15 cellular contexts compared by ENCODE assay signal in the genomic region with DNA sequence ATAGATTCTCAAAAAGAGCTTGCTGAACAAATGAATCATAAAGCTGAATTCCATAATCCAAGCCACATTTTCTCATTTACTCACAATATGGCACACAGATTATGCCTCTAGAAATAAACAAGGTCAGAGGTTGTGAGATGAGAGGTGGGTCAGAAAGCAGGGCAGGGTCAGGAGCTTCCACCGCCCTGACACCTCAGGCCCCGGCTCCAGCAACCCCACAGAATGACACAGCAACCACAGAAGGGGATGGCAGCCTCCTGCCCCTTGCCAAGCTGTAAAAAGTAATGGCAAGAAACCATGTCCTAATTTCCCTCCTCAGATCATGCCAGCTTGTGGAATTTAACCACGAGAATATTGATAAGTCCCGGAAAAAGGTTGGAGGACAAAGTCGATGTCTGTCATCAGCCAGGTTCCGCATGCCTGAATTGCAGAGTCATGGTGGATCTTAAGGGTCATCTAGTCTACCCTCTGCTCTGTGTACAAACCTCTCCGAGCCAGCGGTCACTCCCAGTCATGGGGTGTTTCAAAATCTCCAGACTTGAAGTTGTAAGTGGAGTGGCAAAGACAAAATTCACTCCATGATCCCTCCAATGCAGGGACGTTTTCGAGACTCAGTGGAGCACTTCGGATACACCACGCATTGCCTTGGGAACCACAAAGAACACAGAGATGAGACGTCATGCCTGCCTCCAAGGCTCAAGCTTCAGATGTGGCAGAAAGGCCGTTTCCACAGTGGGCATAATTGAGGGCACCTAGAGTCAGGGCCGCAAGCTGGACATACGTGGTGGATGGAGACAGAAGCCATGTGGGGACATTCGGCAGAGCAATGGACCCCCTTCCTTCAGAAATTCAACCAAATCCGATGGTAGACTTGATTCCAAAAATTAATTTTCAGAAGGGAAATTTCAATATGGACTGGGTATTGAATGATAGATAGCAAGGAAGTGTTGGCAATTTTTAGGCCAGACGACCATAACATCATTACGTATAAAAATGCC.
A peak's percentile ranks its signal among the peaks of the same experiment; 100 is the strongest.
DNase-seq lines count a peak whose midpoint lies in the region; ATAC-seq and TF ChIP-seq lines count a peak whose summit lies in the region.
"Had no signal": no experiment of that assay in that cellular context is flagged by ENCODE, and none has a peak within 500 bp of the region (broad histone marks: within the 10 kb centered on the region; RNA-seq: fewer than 3 reads in every experiment).

No MANE protein-coding gene starts in this region.

- DNase-seq in ACHN: peak; percentile 73
- peak; percentile 73 for DNase-seq in HK-2 (ENCODE audit: unreplicated experiment)
- peak; percentile 83 for DNase-seq in mucosa of gallbladder (ENCODE audit: low spot score)
- no peak for DNase-seq in A172 (ENCODE audit: low spot score)
- DNase-seq in NCI-H187 (lab: John Stamatoyannopoulos, UW): no peak
- DNase-seq in endothelial cell (ENCODE audit: low spot score): no peak
- DNase-seq in foreskin melanocyte: no peak
- DNase-seq: activated CD4-positive, alpha-beta T cell treated with anti-CD3 and anti-CD28 coated beads for 1 hour; activated T-cell treated with anti-CD3 and anti-CD28 coated beads, Interleukin-2, amount 50 U/mL, for 72 hours; hypothalamus; NCI-H187 treated with DMSO at 0.1 percent for 48 hours; NCI-H748 treated with DMSO at 0.1 percent for 48 hours; ovary had no signal

- no peak for ATAC-seq in activated T-helper 17 cell treated with anti-CD3 and anti-CD28 coated beads, Interleukin-2, amount 50 U/mL, for 72 hours (replicated peaks)
- ATAC-seq: activated T-cell treated with anti-CD3 and anti-CD28 coated beads, Interleukin-2, amount 50 U/mL, for 72 hours had no signal

- H3K27me3 Mint-ChIP-seq in activated T-helper 17 cell treated with anti-CD3 and anti-CD28 coated beads, Interleukin-2, amount 50 U/mL, for 72 hours: no peaks in the 10 kb centered on the region
- H3K27me3 Mint-ChIP-seq in endothelial cell (ENCODE audit: unreplicated experiment): peaks cover 3% of the 10 kb centered on the region

- in situ Hi-C loops in ACHN (cut with HindIII; ENCODE audit: low pct_ligation_motif_present, low pct_unique_long_range_greater_than_20kb, low sequenced_read_pairs): no loop called here

- TF ChIP-seq CTCF in endothelial cell (IDR thresholded peaks at IDR 0.05; ENCODE audit: unreplicated experiment): no peak

- peaks cover 18% of the 10 kb centered on the region for H3K4me1 Mint-ChIP-seq in activated T-helper 17 cell treated with anti-CD3 and anti-CD28 coated beads, Interleukin-2, amount 50 U/mL, for 72 hours
- H3K4me1 Mint-ChIP-seq in endothelial cell (ENCODE audit: unreplicated experiment): peaks cover 14% of the 10 kb centered on the region

- no peaks in the 10 kb centered on the region for H3K36me3 Mint-ChIP-seq in activated T-helper 17 cell treated with anti-CD3 and anti-CD28 coated beads, Interleukin-2, amount 50 U/mL, for 72 hours (ENCODE audit: low read depth)
- no peaks in the 10 kb centered on the region for H3K36me3 Mint-ChIP-seq in endothelial cell (ENCODE audit: low read depth, unreplicated experiment)
- H3K36me3 Mint-ChIP-seq: brain had no signal

- peak overlapping the region; percentile 9 for H3K27ac Mint-ChIP-seq in activated T-helper 17 cell treated with anti-CD3 and anti-CD28 coated beads, Interleukin-2, amount 50 U/mL, for 72 hours
- no peak overlapping the region for H3K27ac Mint-ChIP-seq in endothelial cell (ENCODE audit: unreplicated experiment)
- H3K27ac Mint-ChIP-seq: activated T-cell treated with anti-CD3 and anti-CD28 coated beads, Interleukin-2, amount 50 U/mL, for 72 hours had no signal

- no peaks in the 10 kb centered on the region for H3K9me3 Mint-ChIP-seq in activated T-helper 17 cell treated with anti-CD3 and anti-CD28 coated beads, Interleukin-2, amount 50 U/mL, for 72 hours
- no peaks in the 10 kb centered on the region for H3K9me3 Mint-ChIP-seq in endothelial cell (ENCODE audit: unreplicated experiment)
- H3K9me3 Mint-ChIP-seq: activated T-cell treated with anti-CD3 and anti-CD28 coated beads, Interleukin-2, amount 50 U/mL, for 72 hours had no signal

- H3K4me3 Mint-ChIP-seq in activated T-helper 17 cell treated with anti-CD3 and anti-CD28 coated beads, Interleukin-2, amount 50 U/mL, for 72 hours: no peak overlapping the region
- H3K4me3 Mint-ChIP-seq in endothelial cell (ENCODE audit: unreplicated experiment): no peak overlapping the region
- H3K4me3 Mint-ChIP-seq: activated T-cell treated with anti-CD3 and anti-CD28 coated beads, Interleukin-2, amount 50 U/mL, for 72 hours had no signal

Comparison
In these comparisons a context has a peak if more than half of its experiments do, and no peak if none do; other contexts are left out.
1. DNase-seq: peak in ACHN (single experiment), HK-2 (single experiment) and mucosa of gallbladder (single experiment); none in A172 (single experiment), NCI-H187 (0 of 2), endothelial cell (single experiment) and foreskin melanocyte (single experiment).